ENCODE assay signal across 22 cellular contexts in genomic region chr2:7017621-7018260, GRCh38.
DNase-seq lines count a peak whose midpoint lies in the region; ATAC-seq, FAIRE-seq and TF ChIP-seq lines count a peak whose summit lies in the region.
"Had no signal": no experiment of that assay in that cellular context is flagged by ENCODE, and none has a peak within 500 bp of the region (broad histone marks: within the 10 kb centered on the region; RNA-seq: fewer than 3 reads in every experiment).

No MANE protein-coding gene starts in this region.

- no peaks in the 10 kb centered on the region for H3F3A ChIP-seq in GM23338 (replicated peaks; ENCODE audit: low read depth)

- intact Hi-C loops in kidney (cut with DNase I) (no loop called here), Caco-2 (cut with micrococcal nuclease; ENCODE audit: unreplicated experiment) (no loop called here)

- H3K9me3 ChIP-seq in kidney (ENCODE audit: control insufficient read depth in 1 of 2, low read length in 2 of 2) = no peaks in the 10 kb centered on the region
- H3K9me3 ChIP-seq in Caco-2 = no peaks in the 10 kb centered on the region
- H3K9me3 ChIP-seq: right lobe of liver, SJSA1 had no signal

- H3K27ac Mint-ChIP-seq in GM23338 (no peak overlapping the region; the same call in 1 of the 2 replicates), progenitor cell of endocrine pancreas (peak overlapping the region; percentile 54), Caco-2 (ENCODE audit: unreplicated experiment) (no peak overlapping the region)
- H3K27ac Mint-ChIP-seq: CD4-positive, alpha-beta T cell; T-helper 1 cell treated with Interleukin-12 subunit alpha and Interleukin-12 subunit beta and Interleukin-4 antibody, amounts not matched to agents 30 μg/mL and 1 μg/mL, for 36 hours had no signal

- H3K36me3 ChIP-seq in GM23338 (ENCODE audit: insufficient read depth) (no peaks in the 10 kb centered on the region), kidney (ENCODE audit: control insufficient read depth in 1 of 2, insufficient read depth in 2 of 2, low read length in 2 of 2) (peaks cover 0 to 8% of the 10 kb centered on the region in 2 donors), Caco-2 (ENCODE audit: control insufficient read depth, insufficient read depth, low read length) (no peaks in the 10 kb centered on the region)
- H3K36me3 ChIP-seq: right lobe of liver, SJSA1 had no signal

- TF ChIP-seq CTCF in GM23338 (conservative IDR thresholded peaks at IDR 0.05; ENCODE audit: low read depth in 2 of 2) (no peak), kidney (IDR thresholded peaks at IDR 0.05; ENCODE audit: borderline replicate concordance, extremely low read depth, insufficient read depth) (no peak), progenitor cell of endocrine pancreas (IDR thresholded peaks at IDR 0.05; ENCODE audit: unreplicated experiment) (no peak), Caco-2 (IDR thresholded peaks at IDR 0.05; ENCODE audit: insufficient read depth in 1 of 2, low read depth in 1 of 2, low read length in 1 of 2, severe bottlenecking in 1 of 2, unreplicated experiment in 1 of 2) (no peak)

- no peaks in the 10 kb centered on the region for H3K27me3 ChIP-seq in GM23338 (ENCODE audit: insufficient read depth)
- H3K27me3 ChIP-seq in Caco-2 (replicated peaks; ENCODE audit: control insufficient read depth, insufficient read depth, low read length) = no peaks in the 10 kb centered on the region
- H3K27me3 ChIP-seq: right lobe of liver, SJSA1 had no signal

- CTCF ChIA-PET in Caco-2 (lab: Charles Lee) = interaction anchor here (0.9 kb wide), 1 partner anchor 12 kb away, joined by 3 read pairs; no protein-coding TSS in a partner anchor

- peak; percentile 31 for ATAC-seq in GM23338
- no peak for ATAC-seq in HG03378 (IDR thresholded peaks at IDR 0.05; ENCODE audit: unreplicated experiment)

- H3K9me3 Mint-ChIP-seq in GM23338 = no peaks in the 10 kb centered on the region
- H3K9me3 Mint-ChIP-seq in progenitor cell of endocrine pancreas (ENCODE audit: low read depth) = no peaks in the 10 kb centered on the region
- H3K9me3 Mint-ChIP-seq in Caco-2 (ENCODE audit: unreplicated experiment) = no peaks in the 10 kb centered on the region
- H3K9me3 Mint-ChIP-seq: CD4-positive, alpha-beta T cell; T-helper 1 cell treated with Interleukin-12 subunit alpha and Interleukin-12 subunit beta and Interleukin-4 antibody, amounts not matched to agents 30 μg/mL and 1 μg/mL, for 36 hours had no signal

- H3K27ac ChIP-seq in GM23338 (ENCODE audit: low read depth) (no peak overlapping the region), kidney (ENCODE audit: low read depth in 2 of 2, low read length in 2 of 2) (no peak overlapping the region)
- H3K27ac ChIP-seq: GM23248, KMS-11, right lobe of liver, SJSA1 had no signal

- H3K4me3 ChIP-seq in GM23338 (no peak overlapping the region), kidney (ENCODE audit: low read length in 2 of 2) (no peak overlapping the region), Caco-2 (ENCODE audit: low read depth, low read length) (no peak overlapping the region)
- H3K4me3 ChIP-seq: GM23248, right lobe of liver, SJSA1 had no signal

- POLR2A ChIA-PET in Caco-2 (lab: Charles Lee) = no interaction called here

- FAIRE-seq in kidney (lab: Jason Lieb, UNC) = no peak
- FAIRE-seq: G401.6 had no signal

- H3K4me3 Mint-ChIP-seq in GM23338 (no peak overlapping the region), progenitor cell of endocrine pancreas (ENCODE audit: low read depth) (no peak overlapping the region), Caco-2 (ENCODE audit: unreplicated experiment) (no peak overlapping the region)
- H3K4me3 Mint-ChIP-seq: CD4-positive, alpha-beta T cell; T-helper 1 cell treated with Interleukin-12 subunit alpha and Interleukin-12 subunit beta and Interleukin-4 antibody, amounts not matched to agents 30 μg/mL and 1 μg/mL, for 36 hours had no signal

- no peaks in the 10 kb centered on the region; the same call in 2 of the 3 replicates for H3K36me3 Mint-ChIP-seq in GM23338 (ENCODE audit: low read depth)
- H3K36me3 Mint-ChIP-seq in progenitor cell of endocrine pancreas (ENCODE audit: insufficient read depth) = peaks cover 15% of the 10 kb centered on the region
- no peaks in the 10 kb centered on the region for H3K36me3 Mint-ChIP-seq in Caco-2 (ENCODE audit: insufficient read depth, unreplicated experiment)

- H3K4me1 ChIP-seq in GM23338 (ENCODE audit: insufficient read depth) (no peaks in the 10 kb centered on the region), kidney (ENCODE audit: control insufficient read depth in 1 of 2, insufficient read depth in 1 of 2, low read depth in 1 of 2, low read length in 2 of 2) (peaks cover 4 to 22% of the 10 kb centered on the region in 2 donors), Caco-2 (no peaks in the 10 kb centered on the region)
- H3K4me1 ChIP-seq: right lobe of liver had no signal

- H3K4me1 Mint-ChIP-seq in GM23338 (peaks cover 12% of the 10 kb centered on the region), progenitor cell of endocrine pancreas (ENCODE audit: low read depth) (peaks cover 16% of the 10 kb centered on the region), Caco-2 (ENCODE audit: low read depth, unreplicated experiment) (no peaks in the 10 kb centered on the region)

- H2AFZ ChIP-seq in GM23338 = no peak overlapping the region
- H2AFZ ChIP-seq: GM23248 had no signal

- H4K20me1 ChIP-seq in GM23338 (replicated peaks; ENCODE audit: insufficient read depth) = no peaks in the 10 kb centered on the region

- H3K27me3 Mint-ChIP-seq in GM23338 (ENCODE audit: insufficient read depth, low read depth, poor library complexity) (peaks cover 3% of the 10 kb centered on the region), progenitor cell of endocrine pancreas (no peaks in the 10 kb centered on the region), Caco-2 (ENCODE audit: insufficient read depth, unreplicated experiment) (no peaks in the 10 kb centered on the region)
- H3K27me3 Mint-ChIP-seq: CD4-positive, alpha-beta T cell had no signal

- H3K79me2 ChIP-seq in GM23338 (replicated peaks; ENCODE audit: insufficient read depth) = no peaks in the 10 kb centered on the region

- DNase-seq in GM23338 (ENCODE audit: low spot score) (no peak), NCI-H69 (lab: John Stamatoyannopoulos, UW) (peak; percentile 28), kidney (peak; percentile 70), progenitor cell of endocrine pancreas (ENCODE audit: low spot score, unreplicated experiment) (no peak), Caco-2 (no peak), DMS153 (lab: John Stamatoyannopoulos, UW) (no peak)
- DNase-seq: activated CD8-positive, alpha-beta memory T cell treated with anti-CD3 and anti-CD28 coated beads for 24 hours; activated T-cell treated with anti-CD3 and anti-CD28 coated beads, Interleukin-2, amount 50 U/mL, for 1 hour; CD4-positive, alpha-beta T cell; glutamatergic neuron; GM23248; kidney glomerular epithelial cell; NCI-H187 treated with DMSO at 0.1 percent for 48 hours; NCI-H2227 treated with DMSO at 0.1 percent for 48 hours; NCI-H748 treated with DMSO at 0.1 percent for 48 hours; right lobe of liver; stimulated activated naive CD4-positive, alpha-beta T cell treated with Interleukin-2 at 50 U/mL for 16 hours had no signal

- BruUV-seq in Caco-2 (replicated peaks; lab: Mats Ljungman, UMichigan) = no TSS peak

- H3K9ac ChIP-seq in kidney (ENCODE audit: low read length in 2 of 2) = no peak overlapping the region
- H3K9ac ChIP-seq: GM23248, KMS-11 had no signal

- H3K4me2 ChIP-seq in GM23338 = no peak overlapping the region
- H3K4me2 ChIP-seq: KMS-11 had no signal

- no peaks in the 10 kb centered on the region for H3K9me2 ChIP-seq in GM23338 (ENCODE audit: insufficient read depth)

TF ChIP-seq in GM23338, 12 proteins besides CTCF, POLR2A, EP300 and RAD21:
- no peak for TF ChIP-seq ETS1 (IDR thresholded peaks at IDR 0.05)
- no peak for TF ChIP-seq STAT1 (IDR thresholded peaks at IDR 0.05; ENCODE audit: unreplicated experiment)
- TF ChIP-seq CREB1 (CRISPR knock-in tag; IDR thresholded peaks at IDR 0.05; ENCODE audit: low read depth) = no peak

Comparison
In these comparisons a context has a peak if more than half of its experiments do, and no peak if none do; other contexts are left out.
1. DNase-seq: peak in NCI-H69 (single experiment) and kidney (single experiment); none in GM23338 (single experiment), progenitor cell of endocrine pancreas (single experiment), Caco-2 (0 of 2) and DMS153 (single experiment).